In the genomic region with DNA sequence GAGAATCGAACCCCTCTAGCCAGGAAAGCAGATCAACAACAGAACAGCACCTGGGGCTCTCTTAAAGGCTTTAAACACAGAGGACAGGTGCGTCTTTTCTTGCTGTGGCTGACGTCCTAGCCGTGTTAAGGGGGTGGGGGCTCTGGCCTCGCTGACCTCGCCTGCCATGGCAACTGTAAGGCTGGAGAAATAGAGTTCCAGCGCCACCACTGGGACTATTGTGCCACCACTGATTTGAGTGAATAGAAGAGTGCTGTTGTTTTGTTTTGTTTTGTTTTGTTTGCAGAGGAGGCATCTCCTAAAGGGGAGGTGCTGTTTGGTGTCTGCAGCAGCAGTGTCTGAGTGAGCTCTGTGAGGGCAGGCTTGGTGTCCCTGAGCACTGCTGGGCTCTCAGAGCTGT, we compare ENCODE assay signal across 15 cellular contexts. TPM values are rescaled to one million over a fixed set of nuclear protein-coding genes. Genes with fewer than 3 reads are reported as not detected.
A peak's percentile ranks its signal among the peaks of the same experiment; 100 is the strongest.
DNase-seq lines count a peak whose midpoint lies in the region; ATAC-seq and TF ChIP-seq lines count a peak whose summit lies in the region.
"Had no signal": no experiment of that assay in that cellular context is flagged by ENCODE, and none has a peak within 500 bp of the region (broad histone marks: within the 10 kb centered on the region; RNA-seq: fewer than 3 reads in every experiment).

No MANE protein-coding gene starts in this region.

- intact Hi-C loops in cardiac septum (cut with DNase I) (no loop called here), Right ventricle myocardium superior (cut with DNase I) (no loop called here), sigmoid colon (cut with DNase I) (no loop called here)

- no peak for TF ChIP-seq CTCF in sigmoid colon (IDR thresholded peaks at IDR 0.05)

- no peaks in the 10 kb centered on the region for H3K4me1 ChIP-seq in sigmoid colon

- H3K27me3 ChIP-seq in sigmoid colon = peaks cover 0 to 40% (median 12%) of the 10 kb centered on the region in 3 donors

- DNase-seq in cardiac septum (ENCODE audit: low spot score) = peak; percentile 61
- DNase-seq in Right ventricle myocardium superior = no peak
- DNase-seq in NCI-H2227 (lab: John Stamatoyannopoulos, UW; ENCODE audit: unreplicated experiment) = peak; percentile 62
- DNase-seq in ecto neural progenitor cell (ENCODE audit: low spot score) = peak; percentile 79
- DNase-seq in sigmoid colon = no peak
- DNase-seq in NK-92 (lab: John Stamatoyannopoulos, UW; ENCODE audit: unreplicated experiment) = no peak
- DNase-seq: activated naive CD4-positive, alpha-beta T cell treated with anti-CD3 and anti-CD28 coated beads for 36 hours; left ventricle myocardium inferior; NCI-H1694; posterior cingulate gyrus; stimulated activated CD4-positive, alpha-beta T cell treated with anti-CD3 and anti-CD28 coated beads, Interleukin-4, amount 100 ng/mL, for 1 hour; stimulated activated naive CD8-positive, alpha-beta T cell treated with anti-CD3 and anti-CD28 coated beads, Interleukin-15, amount 100 ng/mL, for 72 hours had no signal

- WGBS in sigmoid colon, 2 donors = 27 to 32% methylated on average over 7 of the region's 7 CpGs

- no peaks in the 10 kb centered on the region for H3K9me3 ChIP-seq in sigmoid colon
- H3K9me3 ChIP-seq: left ventricle myocardium inferior, SJSA1 had no signal

- H3K27ac ChIP-seq in sigmoid colon = no peak overlapping the region
- H3K27ac ChIP-seq: left ventricle myocardium inferior, SJSA1 had no signal

- no peaks in the 10 kb centered on the region for H3K36me3 ChIP-seq in sigmoid colon
- H3K36me3 ChIP-seq: left ventricle myocardium inferior, SJSA1 had no signal

- no peak for TF ChIP-seq POLR2A in sigmoid colon (IDR thresholded peaks at IDR 0.05)

- ATAC-seq in Right ventricle myocardium superior (ENCODE audit: poor library complexity) (no peak), HG02642 (IDR thresholded peaks at IDR 0.05; ENCODE audit: poor library complexity, unreplicated experiment) (no peak), HG03565 (IDR thresholded peaks at IDR 0.05; ENCODE audit: unreplicated experiment) (no peak)
- ATAC-seq: stimulated activated naive CD8-positive, alpha-beta T cell treated with anti-CD3 and anti-CD28 coated beads, Interleukin-15, amount 100 ng/mL, for 72 hours had no signal

- no peak for TF ChIP-seq EP300 in sigmoid colon (IDR thresholded peaks at IDR 0.05)

- no peak overlapping the region for H3K4me3 ChIP-seq in sigmoid colon
- H3K4me3 ChIP-seq: left ventricle myocardium inferior, SJSA1 had no signal

RNA-seq across cellular contexts. Expression of a gene that starts 34.2 kb away (rescaled TPM):
- not detected for total RNA-seq in cardiac septum
- not detected for total RNA-seq in Right ventricle myocardium superior
- total RNA-seq in sigmoid colon = 1 to 10 TPM in 1 of 4 donors, not detected in 3; 1.1 TPM
- under 1 TPM in 1 of 3 donors, not detected in 2; 0.01 TPM for polyA plus RNA-seq in sigmoid colon
- total RNA-seq: activated naive CD4-positive, alpha-beta T cell treated with anti-CD3 and anti-CD28 coated beads for 36 hours; SJSA1 had no signal

Comparison
In these comparisons a context has a peak if more than half of its experiments do, and no peak if none do; other contexts are left out.
1. DNase-seq: peak in cardiac septum (single experiment), NCI-H2227 (single experiment) and ecto neural progenitor cell (single experiment); none in Right ventricle myocardium superior (single experiment), sigmoid colon (single experiment) and NK-92 (single experiment).